15 cellular contexts compared by ENCODE assay signal in genomic region chr15:90459368-90459767, GRCh38.
DNase-seq lines count a peak whose midpoint lies in the region; ATAC-seq and TF ChIP-seq lines count a peak whose summit lies in the region.
"Had no signal": no experiment of that assay in that cellular context is flagged by ENCODE, and none has a peak within 500 bp of the region (broad histone marks: within the 10 kb centered on the region; RNA-seq: fewer than 3 reads in every experiment).

No MANE protein-coding gene starts in this region.

- no peaks in the 10 kb centered on the region for H3K9me3 Mint-ChIP-seq in activated T-cell treated with anti-CD3 and anti-CD28 coated beads, Interleukin-2, amount 50 U/mL, for 72 hours
- H3K9me3 Mint-ChIP-seq: activated naive CD8-positive, alpha-beta T cell treated with anti-CD3 and anti-CD28 coated beads, Interleukin-2, amount 10 ng/mL, durations not matched to agents 7 days and 5 days; CD8-positive, alpha-beta memory T cell had no signal

- H3K27me3 ChIP-seq in brain microvascular endothelial cell (replicated peaks) = no peaks in the 10 kb centered on the region

- peak overlapping the region; percentile 45 for H3K27ac Mint-ChIP-seq in activated T-cell treated with anti-CD3 and anti-CD28 coated beads, Interleukin-2, amount 50 U/mL, for 72 hours
- H3K27ac Mint-ChIP-seq: activated naive CD8-positive, alpha-beta T cell treated with anti-CD3 and anti-CD28 coated beads, Interleukin-2, amount 10 ng/mL, durations not matched to agents 7 days and 5 days had no signal

- no peaks in the 10 kb centered on the region for H3K27me3 Mint-ChIP-seq in activated T-cell treated with anti-CD3 and anti-CD28 coated beads, Interleukin-2, amount 50 U/mL, for 72 hours (ENCODE audit: low read depth)
- H3K27me3 Mint-ChIP-seq: activated naive CD8-positive, alpha-beta T cell treated with anti-CD3 and anti-CD28 coated beads, Interleukin-2, amount 10 ng/mL, durations not matched to agents 7 days and 5 days; CD8-positive, alpha-beta memory T cell had no signal

- H3K27ac ChIP-seq in temporal lobe (ENCODE audit: low read depth, low read length) (peak overlapping the region; percentile 39), brain microvascular endothelial cell (no peak overlapping the region)

- TF ChIP-seq CTCF in brain microvascular endothelial cell (IDR thresholded peaks at IDR 0.05; ENCODE audit: low read depth, low read length, missing control alignments) = no peak

- DNase-seq in activated T-cell treated with anti-CD3 and anti-CD28 coated beads, Interleukin-2, amount 50 U/mL, for 72 hours = no peak
- no peak for DNase-seq in activated T-cell treated with anti-CD3 and anti-CD28 coated beads, Interleukin-2, amount 50 U/mL, for 48 hours
- peak; percentile 77 to 80 for DNase-seq in dermis microvascular lymphatic vessel endothelial cell (ENCODE audit: low read depth in 2 of 2)
- peak; percentile 75 to 86 for DNase-seq in lung microvascular endothelial cell (ENCODE audit: low read depth in 2 of 2)
- DNase-seq in brain microvascular endothelial cell = no peak
- no peak for DNase-seq in left lobe of liver (ENCODE audit: low spot score)
- no peak for DNase-seq in AG08396 (ENCODE audit: low spot score)
- DNase-seq: activated naive CD8-positive, alpha-beta T cell treated with anti-CD3 and anti-CD28 coated beads, Interleukin-2, amount 10 ng/mL, durations not matched to agents 7 days and 5 days; activated T-cell treated with anti-CD3 and anti-CD28 coated beads for 4 hours; CD8-positive, alpha-beta memory T cell; NCI-H1436 treated with DMSO at 0.1 percent for 48 hours; NCI-H226; trophoblast cell had no signal

- H3K36me3 Mint-ChIP-seq in activated T-cell treated with anti-CD3 and anti-CD28 coated beads, Interleukin-2, amount 50 U/mL, for 72 hours (ENCODE audit: insufficient read depth in 2 of 2) = peaks cover 10 to 32% of the 10 kb centered on the region in 2 donors

- H3K4me3 Mint-ChIP-seq in activated T-cell treated with anti-CD3 and anti-CD28 coated beads, Interleukin-2, amount 50 U/mL, for 72 hours = no peak overlapping the region
- H3K4me3 Mint-ChIP-seq: activated naive CD8-positive, alpha-beta T cell treated with anti-CD3 and anti-CD28 coated beads, Interleukin-2, amount 10 ng/mL, durations not matched to agents 7 days and 5 days; CD8-positive, alpha-beta memory T cell had no signal

- peaks cover 50% of the 10 kb centered on the region for H3K36me3 ChIP-seq in brain microvascular endothelial cell (replicated peaks)

- in situ Hi-C loops in brain microvascular endothelial cell (cut with HindIII; ENCODE audit: low pct_ligation_motif_present, low sequenced_read_pairs) = no loop called here

- no peak for ATAC-seq in activated T-cell treated with anti-CD3 and anti-CD28 coated beads, Interleukin-2, amount 50 U/mL, for 72 hours (replicated peaks in 1 of 2)
- ATAC-seq in left lobe of liver = no peak
- ATAC-seq: Right ventricle myocardium inferior had no signal

- H3K4me3 ChIP-seq in brain microvascular endothelial cell (ENCODE audit: low read depth, low read length) = no peak overlapping the region

- H3K4me1 Mint-ChIP-seq in activated T-cell treated with anti-CD3 and anti-CD28 coated beads, Interleukin-2, amount 50 U/mL, for 72 hours (ENCODE audit: low read depth) = peaks cover 20% of the 10 kb centered on the region

Comparison
In these comparisons a context has a peak if more than half of its experiments do, and no peak if none do; other contexts are left out.
1. DNase-seq: peak in dermis microvascular lymphatic vessel endothelial cell (2 of 2) and lung microvascular endothelial cell (2 of 2); none in activated T-cell treated with anti-CD3 and anti-CD28 coated beads, Interleukin-2, amount 50 U/mL, for 72 hours (0 of 2), activated T-cell treated with anti-CD3 and anti-CD28 coated beads, Interleukin-2, amount 50 U/mL, for 48 hours (0 of 2), brain microvascular endothelial cell (single experiment), left lobe of liver (single experiment) and AG08396 (single experiment).